Comparison of ENCODE assay signal across 18 cellular contexts in genomic region chr2:19876751-19877150, GRCh38.
"Had no signal": no experiment of that assay in that cellular context is flagged by ENCODE, and none has a peak within 500 bp of the region (broad histone marks: within the 10 kb centered on the region; RNA-seq: fewer than 3 reads in every experiment).

No MANE protein-coding gene starts in this region.

- H3K9me3 ChIP-seq: breast epithelium, esophagus muscularis mucosa, heart right ventricle, thyroid gland had no signal

- H3K36me3 ChIP-seq: breast epithelium, esophagus muscularis mucosa, heart right ventricle, thyroid gland, WERI-Rb-1 had no signal

- ATAC-seq: activated naive CD8-positive, alpha-beta T cell treated with anti-CD3 and anti-CD28 coated beads, Interleukin-2, amount 50 U/mL, for 24 hours; heart right ventricle; left cardiac atrium had no signal

- H3K27ac ChIP-seq: breast epithelium, esophagus muscularis mucosa, heart right ventricle, thyroid gland, WERI-Rb-1 had no signal

- H3K4me3 ChIP-seq: breast epithelium, esophagus muscularis mucosa, heart right ventricle, lung, thyroid gland had no signal

- DNase-seq: activated CD4-positive, alpha-beta T cell treated with anti-CD3 and anti-CD28 coated beads for 1 hour; activated naive CD4-positive, alpha-beta T cell treated with anti-CD3 and anti-CD28 coated beads, Interleukin-2, amount 10 ng/mL, durations not matched to agents 7 days and 5 days; activated naive CD8-positive, alpha-beta T cell treated with anti-CD3 and anti-CD28 coated beads, Interleukin-2, amount 50 U/mL, for 24 hours; activated T-cell treated with anti-CD3 and anti-CD28 coated beads, Interleukin-2, amount 50 U/mL, for 24 hours; aorta; cortex of kidney; effector CD4-positive, alpha-beta T cell; heart right ventricle; immature natural killer cell; left cardiac atrium; midbrain; stimulated activated naive CD4-positive, alpha-beta T cell; T-helper 2 cell; thyroid gland; WERI-Rb-1 had no signal

- H3K27me3 ChIP-seq: breast epithelium, esophagus muscularis mucosa, heart right ventricle, thyroid gland had no signal

- H3K4me1 ChIP-seq: breast epithelium, esophagus muscularis mucosa, heart right ventricle, thyroid gland had no signal
